ENCODE assay signal across 8 cellular contexts in the genomic region with DNA sequence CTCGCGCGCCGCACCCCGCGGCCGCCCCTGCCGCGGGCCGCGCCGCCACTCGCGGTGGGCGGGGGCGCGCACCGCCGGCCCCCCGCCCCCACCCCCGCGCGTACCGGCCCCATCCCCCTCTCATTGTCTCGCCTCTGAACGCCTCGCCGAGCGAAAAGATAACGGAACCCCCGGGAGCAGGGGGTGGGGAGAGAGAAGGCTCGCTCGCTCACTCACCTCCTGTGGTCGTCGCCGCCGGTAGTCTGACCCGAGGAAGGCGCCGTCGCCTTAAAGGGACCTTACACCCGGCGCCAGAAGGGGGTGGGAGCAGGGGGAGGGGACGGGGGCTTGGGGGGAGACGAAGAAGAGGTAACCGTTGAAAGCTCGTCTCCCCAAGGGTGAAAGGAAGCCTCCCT. TPM values are rescaled to one million over a fixed set of nuclear protein-coding genes. Genes with fewer than 3 reads are reported as not detected.
DNase-seq lines count a peak whose midpoint lies in the region; ATAC-seq and TF ChIP-seq lines count a peak whose summit lies in the region.

No MANE protein-coding gene starts in this region.

- peak overlapping the region; percentile 77 for H4K91ac ChIP-seq in IMR-90 (ENCODE audit: insufficient read depth, low read depth, low read length)

- peaks cover 8% of the 10 kb centered on the region; the same call in 1 of the 2 replicates for H3K9me1 ChIP-seq in IMR-90 (ENCODE audit: insufficient read depth, low read length)

- ATAC-seq in GM19351 (IDR thresholded peaks at IDR 0.05; ENCODE audit: unreplicated experiment) (peak; percentile 29), IMR-90 (ENCODE audit: low read depth) (peak; percentile 57), SK-N-SH treated with all-trans-retinoic acid at 6 μM for 48 hours (peak; percentile 59), GM21825 (IDR thresholded peaks at IDR 0.05; ENCODE audit: unreplicated experiment) (no peak)

- peak overlapping the region; percentile 79 to 85; a peak in 2 of 4 replicates for H4K8ac ChIP-seq in IMR-90 (ENCODE audit: low read depth in 2 of 2, low read length in 2 of 2)

- H3K9ac ChIP-seq in BLaER1 treated with 17β-estradiol and CSF1 and Interleukin-3, amounts not matched to agents 10 nM and 100 nM = peak overlapping the region; percentile 84 to 89 (median 87)
- peak overlapping the region; percentile 99 for H3K9ac ChIP-seq in IMR-90 (ENCODE audit: low read depth, low read length)

- intact Hi-C loops in IMR-90 (cut with micrococcal nuclease) (loop anchor here (1.0 to 5.0 kb wide), 3 partner anchors 14 to 278 kb away; a partner anchor contains a TSS), left ventricle myocardium inferior (cut with micrococcal nuclease) (no loop called here)

- CTCF ChIA-PET in IMR-90 (lab: Yijun Ruan, JAX) = no interaction called here

- peaks cover 31 to 42% (median 39%) of the 10 kb centered on the region in 10 experiments for H3K4me1 ChIP-seq in BLaER1 treated with 17β-estradiol and CSF1 and Interleukin-3, amounts not matched to agents 10 nM and 100 nM
- H3K4me1 ChIP-seq in IMR-90 (ENCODE audit: control insufficient read depth, insufficient read depth, low read length) (peaks cover 5% of the 10 kb centered on the region), left ventricle myocardium inferior (peaks cover 47% of the 10 kb centered on the region)

- peak overlapping the region; percentile 96 for H2BK5ac ChIP-seq in IMR-90 (ENCODE audit: low read depth, low read length, poor library complexity, severe bottlenecking)

- peak overlapping the region; percentile 49; the same call in 1 of the 2 replicates for H2BK120ac ChIP-seq in IMR-90 (ENCODE audit: low read depth, low read length)

- WGBS in IMR-90 (ENCODE audit: extremely low coverage in 2 of 2, insufficient read length in 1 of 2), 2 experiments = no CpG with 5 or more reads among the region's 47 CpGs

- peak overlapping the region; percentile 91 for H2AK9ac ChIP-seq in IMR-90 (replicated peaks; ENCODE audit: low read depth, low read length, poor library complexity)

- DNase-seq in IMR-90 (peak; percentile 63), left ventricle myocardium inferior (peak; percentile 67), pulmonary artery endothelial cell (ENCODE audit: low read depth, low spot score) (peak; percentile 27)
- DNase-seq in activated naive CD8-positive, alpha-beta T cell treated with anti-CD3 and anti-CD28 coated beads, Interleukin-2, amount 50 U/mL, for 16 hours (ENCODE audit: low read depth, low spot score) = peak; percentile 34

- dilution Hi-C loops in IMR-90 (cut with HindIII; ENCODE audit: low sequenced_read_pairs, unreplicated experiment) = no loop called here

- peaks cover 25 to 44% (median 37%) of the 10 kb centered on the region in 11 experiments; a peak in 21 of 22 replicates for H4K20me1 ChIP-seq in BLaER1 treated with 17β-estradiol and CSF1 and Interleukin-3, amounts not matched to agents 10 nM and 100 nM
- peaks cover 13% of the 10 kb centered on the region for H4K20me1 ChIP-seq in IMR-90 (ENCODE audit: insufficient read depth, low read length)

- no peak overlapping the region for H3K4me2 ChIP-seq in BLaER1 treated with 17β-estradiol and CSF1 and Interleukin-3, amounts not matched to agents 10 nM and 100 nM
- no peak overlapping the region for H3K4me2 ChIP-seq in IMR-90 (ENCODE audit: low read depth, low read length)

- H3K27ac ChIP-seq in BLaER1 treated with 17β-estradiol and CSF1 and Interleukin-3, amounts not matched to agents 10 nM and 100 nM = peak overlapping the region; percentile 81 to 93 (median 87); a peak in 21 of 22 replicates
- H3K27ac ChIP-seq in IMR-90 (ENCODE audit: insufficient read depth, low read length) = peak overlapping the region; percentile 100
- H3K27ac ChIP-seq in left ventricle myocardium inferior (replicated peaks) = peak overlapping the region; percentile 96

- peak overlapping the region; percentile 86 for H2AFZ ChIP-seq in IMR-90 (replicated peaks; ENCODE audit: low read length, poor library complexity)

- no peaks in the 10 kb centered on the region for H3K27me3 ChIP-seq in BLaER1 treated with 17β-estradiol and CSF1 and Interleukin-3, amounts not matched to agents 10 nM and 100 nM
- H3K27me3 ChIP-seq in IMR-90 (ENCODE audit: control insufficient read depth, insufficient read depth, low read length) (peaks cover 4% of the 10 kb centered on the region), left ventricle myocardium inferior (ENCODE audit: low read depth) (no peaks in the 10 kb centered on the region)

- H3K9me3 ChIP-seq in BLaER1 treated with 17β-estradiol and CSF1 and Interleukin-3, amounts not matched to agents 10 nM and 100 nM (replicated peaks in 1 of 11) = no peaks in the 10 kb centered on the region
- H3K9me3 ChIP-seq in IMR-90 (ENCODE audit: control insufficient read depth, insufficient read depth, low read length) (no peaks in the 10 kb centered on the region), left ventricle myocardium inferior (replicated peaks) (no peaks in the 10 kb centered on the region)

- TF ChIP-seq RAD21 in IMR-90 (IDR thresholded peaks at IDR 0.05; ENCODE audit: low read length) = no peak

- no peak overlapping the region for H2BK20ac ChIP-seq in IMR-90 (ENCODE audit: low read depth, low read length)

- peak overlapping the region; percentile 99 for H4K5ac ChIP-seq in IMR-90 (ENCODE audit: low read depth, low read length)

- peak overlapping the region; percentile 91 for H2AK5ac ChIP-seq in IMR-90 (ENCODE audit: low read depth, low read length)

- H3K4ac ChIP-seq in IMR-90 (ENCODE audit: low read depth, low read length) = peak overlapping the region; percentile 84

- no peak overlapping the region for H2BK15ac ChIP-seq in IMR-90 (ENCODE audit: low read depth, low read length)

- H3K79me1 ChIP-seq in IMR-90 (ENCODE audit: low read depth in 1 of 2, low read length in 2 of 2) = peaks cover 7 to 18% of the 10 kb centered on the region in 2 experiments; a peak in 2 of 4 replicates

- H3K56ac ChIP-seq in IMR-90 (ENCODE audit: extremely low read depth, insufficient read depth, low read length) = peak overlapping the region; percentile 68

- H3K23ac ChIP-seq in IMR-90 (ENCODE audit: low read depth, low read length) = no peak overlapping the region

- peak overlapping the region; percentile 94 for H3K18ac ChIP-seq in IMR-90 (ENCODE audit: low read depth, low read length)

- POLR2A ChIA-PET in IMR-90 (lab: Charles Lee; ENCODE audit: unreplicated experiment) = interaction anchor here (0.6 to 1.0 kb wide), 3 partner anchors 10 to 30 kb away, joined by 4 to 10 read pairs (median 4); no protein-coding TSS in a partner anchor

- in situ Hi-C loops in IMR-90 (cut with MboI; ENCODE audit: low sequenced_read_pairs) = no loop called here

- H3K14ac ChIP-seq in IMR-90 (replicated peaks; ENCODE audit: low read depth, low read length) = peak overlapping the region; percentile 87

- TF ChIP-seq CTCF in IMR-90 (conservative IDR thresholded peaks at IDR 0.05; ENCODE audit: low read depth, low read length) (no peak), left ventricle myocardium inferior (IDR thresholded peaks at IDR 0.05; ENCODE audit: borderline replicate concordance) (no peak)

- TF ChIP-seq POLR2A in IMR-90 (IDR thresholded peaks at IDR 0.05; ENCODE audit: low read depth, low read length) = peak; percentile 71

- peak overlapping the region; percentile 70 to 78 (median 75) for H3K4me3 ChIP-seq in BLaER1 treated with 17β-estradiol and CSF1 and Interleukin-3, amounts not matched to agents 10 nM and 100 nM
- H3K4me3 ChIP-seq in IMR-90 (ENCODE audit: insufficient read depth, low read depth, low read length) (peak overlapping the region; percentile 95), left ventricle myocardium inferior (peak overlapping the region; percentile 76)

- H3K36me3 ChIP-seq in BLaER1 treated with 17β-estradiol and CSF1 and Interleukin-3, amounts not matched to agents 10 nM and 100 nM = peaks cover 5 to 11% (median 8%) of the 10 kb centered on the region in 11 experiments; a peak in 18 of 22 replicates
- H3K36me3 ChIP-seq in IMR-90 (ENCODE audit: control insufficient read depth, insufficient read depth, low read length) (peaks cover 1% of the 10 kb centered on the region; the same call in 1 of the 2 replicates), left ventricle myocardium inferior (no peaks in the 10 kb centered on the region)

- BruUV-seq in IMR-90 (replicated peaks; lab: Mats Ljungman, UMichigan) = no TSS peak

TF ChIP-seq in IMR-90, 13 proteins besides CTCF, POLR2A, EP300 and RAD21:
- TF ChIP-seq CEBPB (IDR thresholded peaks at IDR 0.05; ENCODE audit: low read depth, low read length) = no peak
- TF ChIP-seq MAZ (IDR thresholded peaks at IDR 0.05; ENCODE audit: borderline replicate concordance, low read depth, low read length) = 0 out of 2 replicates have a peak, but pooled peaks have one; percentile 0
- TF ChIP-seq SMC3 (IDR thresholded peaks at IDR 0.05; ENCODE audit: low read depth, low read length) = no peak
TF ChIP-seq in IMR-90: peak in this region for 1.

TF ChIP-seq in SK-N-SH treated with all-trans-retinoic acid at 6 μM for 48 hours, 23 proteins besides CTCF, POLR2A, EP300 and RAD21 (continues in another document):
- TF ChIP-seq OSR1 (CRISPR knock-in tag; IDR thresholded peaks at IDR 0.05) = no peak
- TF ChIP-seq ZNF565 (CRISPR knock-in tag; conservative IDR thresholded peaks at IDR 0.05; ENCODE audit: low read depth) = no peak

RNA-seq across cellular contexts. Expression of a gene that starts 0.4 kb away (rescaled TPM):
- total RNA-seq in IMR-90 (2012; rRNA removed) (15.0 and 20.8 TPM in 2 replicates), left ventricle myocardium inferior (37.3 TPM), pulmonary artery endothelial cell (12.2 and 16.9 TPM in 2 replicates)
- 27.4 and 33.5 TPM in 2 replicates for polyA plus RNA-seq in IMR-90 (2012; rRNA removed)
- 7.6 and 11.1 TPM in 2 replicates for polyA plus RNA-seq in IMR-90 (2012; cell fraction: cytosol; rRNA removed)
- 108 and 190 TPM in 2 replicates for polyA plus RNA-seq in IMR-90 (2012; cell fraction: nucleus; rRNA removed; ENCODE audit: low replicate concordance)

RNA-seq across cellular contexts. Expression of a gene that starts 52.3 kb away (rescaled TPM):
- 0.28 and 0.36 TPM in 2 replicates for total RNA-seq in IMR-90 (2012; rRNA removed)
- 0.34 and 0.36 TPM in 2 replicates for polyA plus RNA-seq in IMR-90 (2012; rRNA removed)
- 0.10 and 0.20 TPM in 2 replicates for polyA plus RNA-seq in IMR-90 (2012; cell fraction: cytosol; rRNA removed)
- 0.84 and 1.3 TPM in 2 replicates for polyA plus RNA-seq in IMR-90 (2012; cell fraction: nucleus; rRNA removed; ENCODE audit: low replicate concordance)
- 0.52 TPM for total RNA-seq in left ventricle myocardium inferior
- 0.71 and 0.79 TPM in 2 replicates for total RNA-seq in pulmonary artery endothelial cell

RNA-seq across cellular contexts. Expression of a gene that starts 59.6 kb away (rescaled TPM):
- total RNA-seq in IMR-90 (2012; rRNA removed) (376 and 457 TPM in 2 replicates), left ventricle myocardium inferior (186 TPM), pulmonary artery endothelial cell (482 and 509 TPM in 2 replicates)
- 565 and 640 TPM in 2 replicates for polyA plus RNA-seq in IMR-90 (2012; rRNA removed)
- 490 and 1,136 TPM in 2 replicates for polyA plus RNA-seq in IMR-90 (2012; cell fraction: cytosol; rRNA removed)
- 357 and 680 TPM in 2 replicates for polyA plus RNA-seq in IMR-90 (2012; cell fraction: nucleus; rRNA removed; ENCODE audit: low replicate concordance)
